Comparison of ENCODE assay signal across 4 cellular contexts in genomic region chr22:22510833-22511232, GRCh38. TPM values are rescaled to one million over a fixed set of nuclear protein-coding genes. Genes with fewer than 3 reads are reported as not detected.
"Had no signal": no experiment of that assay in that cellular context is flagged by ENCODE, and none has a peak within 500 bp of the region (broad histone marks: within the 10 kb centered on the region; RNA-seq: fewer than 3 reads in every experiment).

No MANE protein-coding gene starts in this region.

RNA-seq across cellular contexts. Expression of gene ZNF280A, which starts 9.2 kb away (rescaled TPM):
- total RNA-seq: GM23248, GM23338 had no signal
- polyA plus RNA-seq: GM23248, GM23338 had no signal

RNA-seq across cellular contexts. Expression of gene PRAME, which starts 48.2 kb away (rescaled TPM):
- total RNA-seq: GM23248, GM23338, H7, HFFc6 had no signal
- polyA plus RNA-seq: GM23248, GM23338 had no signal
